ENCODE assay signal across 25 cellular contexts in genomic region chr17:57726213-57726612, GRCh38. TPM values are rescaled to one million over a fixed set of nuclear protein-coding genes. Genes with fewer than 3 reads are reported as not detected.
"Had no signal": no experiment of that assay in that cellular context is flagged by ENCODE, and none has a peak within 500 bp of the region (broad histone marks: within the 10 kb centered on the region; RNA-seq: fewer than 3 reads in every experiment).

No MANE protein-coding gene starts in this region.

- H3K36me3 ChIP-seq: left ventricle myocardium inferior had no signal

- H3K4me1 Mint-ChIP-seq: activated CD4-positive, alpha-beta T cell treated with anti-CD3 and anti-CD28 coated beads for 36 hours; activated naive CD4-positive, alpha-beta T cell treated with anti-CD3 and anti-CD28 coated beads, Interleukin-2, amount 10 ng/mL, durations not matched to agents 7 days and 5 days had no signal

- H3K27ac ChIP-seq: left ventricle myocardium inferior had no signal

- H3K4me3 ChIP-seq: left ventricle myocardium inferior had no signal

- H3K4me3 Mint-ChIP-seq: activated B cell treated with CpG ODN at 0.5 μM for 24 hours; activated CD4-positive, alpha-beta T cell treated with anti-CD3 and anti-CD28 coated beads for 36 hours; activated naive CD4-positive, alpha-beta T cell treated with anti-CD3 and anti-CD28 coated beads, Interleukin-2, amount 10 ng/mL, durations not matched to agents 7 days and 5 days; activated T-cell treated with anti-CD3 and anti-CD28 coated beads, Interleukin-2, amount 50 U/mL, for 72 hours; naive thymus-derived CD4-positive, alpha-beta T cell had no signal

- H3K9me3 ChIP-seq: left ventricle myocardium inferior had no signal

- H3K27ac Mint-ChIP-seq: activated B cell treated with CpG ODN at 0.5 μM for 24 hours; activated CD4-positive, alpha-beta T cell treated with anti-CD3 and anti-CD28 coated beads for 36 hours; activated naive CD4-positive, alpha-beta T cell treated with anti-CD3 and anti-CD28 coated beads, Interleukin-2, amount 10 ng/mL, durations not matched to agents 7 days and 5 days; activated T-cell treated with anti-CD3 and anti-CD28 coated beads, Interleukin-2, amount 50 U/mL, for 72 hours; naive thymus-derived CD4-positive, alpha-beta T cell; progenitor cell of endocrine pancreas had no signal

- H3K4me1 ChIP-seq: left ventricle myocardium inferior had no signal

- DNase-seq: activated B cell treated with CpG ODN at 0.5 μM for 24 hours; activated CD4-positive, alpha-beta T cell treated with anti-CD3 and anti-CD28 coated beads for 36 hours; activated CD4-positive, alpha-beta T cell treated with anti-CD3 and anti-CD28 coated beads, Interleukin-2, amount 50 U/mL, for 4 hours; activated effector memory CD4-positive, alpha-beta T cell treated with Interleukin-2 at 50 U/mL for 16 hours; activated naive CD4-positive, alpha-beta T cell treated with anti-CD3 and anti-CD28 coated beads, Interleukin-2, amount 10 ng/mL, durations not matched to agents 7 days and 5 days; activated T-cell treated with anti-CD3 and anti-CD28 coated beads, Interleukin-2, amount 50 U/mL, for 72 hours; effector CD4-positive, alpha-beta T cell; foreskin melanocyte; hippocampal formation; kidney glomerular epithelial cell; left ventricle myocardium inferior; naive thymus-derived CD4-positive, alpha-beta T cell; stimulated activated CD4-positive, alpha-beta T cell treated with anti-CD3 and anti-CD28 coated beads, Interleukin-4, amount 100 ng/mL, for 24 hours; stimulated activated naive CD8-positive, alpha-beta T cell treated with anti-CD3 and anti-CD28 coated beads, Interleukin-15, Interleukin-2, amounts not matched to agents 100 U/mL and 50 U/mL, for 24 hours; T1000 had no signal

- H3K36me3 Mint-ChIP-seq: activated naive CD4-positive, alpha-beta T cell treated with anti-CD3 and anti-CD28 coated beads, Interleukin-2, amount 10 ng/mL, durations not matched to agents 7 days and 5 days; naive thymus-derived CD4-positive, alpha-beta T cell had no signal

- H3K9me3 Mint-ChIP-seq: activated B cell treated with CpG ODN at 0.5 μM for 24 hours; activated naive CD4-positive, alpha-beta T cell treated with anti-CD3 and anti-CD28 coated beads, Interleukin-2, amount 10 ng/mL, durations not matched to agents 7 days and 5 days; activated T-cell treated with anti-CD3 and anti-CD28 coated beads, Interleukin-2, amount 50 U/mL, for 72 hours had no signal

- ATAC-seq: activated CD4-positive, alpha-beta T cell treated with anti-CD3 and anti-CD28 coated beads for 36 hours; activated T-cell treated with anti-CD3 and anti-CD28 coated beads, Interleukin-2, amount 50 U/mL, for 72 hours; esophagus mucosa; naive thymus-derived CD4-positive, alpha-beta T cell; stimulated activated naive CD8-positive, alpha-beta T cell treated with anti-CD3 and anti-CD28 coated beads, Interleukin-15, Interleukin-2, amounts not matched to agents 100 U/mL and 50 U/mL, for 24 hours had no signal

RNA-seq across cellular contexts. Expression of gene CCDC182, which starts 18.9 kb away (rescaled TPM):
- total RNA-seq: activated B cell treated with CpG ODN at 0.5 μM for 24 hours; activated CD4-positive, alpha-beta T cell treated with anti-CD3 and anti-CD28 coated beads for 36 hours; activated T-cell treated with anti-CD3 and anti-CD28 coated beads, Interleukin-2, amount 50 U/mL, for 72 hours; cardiac septum; chondrocyte; endothelial cell of umbilical vein; esophagus mucosa; left ventricle myocardium inferior; lung microvascular endothelial cell; naive thymus-derived CD4-positive, alpha-beta T cell; osteocyte; progenitor cell of endocrine pancreas; subcutaneous adipose tissue; T-helper 1 cell treated with Interleukin-12 subunit alpha and Interleukin-12 subunit beta and Interleukin-4 antibody, amounts not matched to agents 30 ng/mL and 1 ng/mL, for 36 hours; ureter had no signal
- polyA plus RNA-seq: endothelial cell of umbilical vein; naive thymus-derived CD4-positive, alpha-beta T cell had no signal
